Comparison of ENCODE assay signal across 18 cellular contexts in the genomic region with DNA sequence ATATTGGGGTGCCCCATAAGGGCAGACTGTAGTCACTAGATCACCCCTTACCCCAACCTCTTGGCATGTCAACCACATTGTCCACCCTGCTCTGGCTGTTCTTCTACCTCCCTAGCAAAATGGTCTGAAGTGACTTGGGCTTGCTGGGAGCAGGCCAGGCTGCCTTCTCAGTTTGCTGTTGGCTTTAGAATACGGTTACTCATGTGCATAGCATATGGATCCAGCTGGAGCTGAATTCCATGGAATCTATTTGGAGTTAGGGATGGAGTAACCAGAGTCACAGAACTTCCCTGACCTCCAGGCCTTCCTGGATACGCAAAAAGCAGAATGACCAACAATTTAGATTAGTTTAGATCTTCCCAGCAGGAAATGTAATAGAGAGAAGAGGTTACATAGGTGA. TPM values are rescaled to one million over a fixed set of nuclear protein-coding genes. Genes with fewer than 3 reads are reported as not detected.
"Had no signal": no experiment of that assay in that cellular context is flagged by ENCODE, and none has a peak within 500 bp of the region (broad histone marks: within the 10 kb centered on the region; RNA-seq: fewer than 3 reads in every experiment).

No MANE protein-coding gene starts in this region.

- H3K27me3 ChIP-seq: brain microvascular endothelial cell, esophagus muscularis mucosa, hepatocyte, sigmoid colon, stomach had no signal

- ATAC-seq: left lobe of liver had no signal

- H3K36me3 ChIP-seq: brain microvascular endothelial cell, esophagus muscularis mucosa, sigmoid colon, stomach, thoracic aorta had no signal

- H3K4me2 ChIP-seq: hepatocyte had no signal

- DNase-seq: activated B cell treated with CpG ODN at 0.5 μM for 24 hours; activated CD4-positive, alpha-beta T cell treated with anti-CD3 and anti-CD28 coated beads, Interleukin-2, amount 10 ng/mL, durations not matched to agents 7 days and 5 days; activated CD8-positive, alpha-beta memory T cell treated with anti-CD3 and anti-CD28 coated beads, Interleukin-2, amount 50 U/mL, for 48 hours; activated naive CD8-positive, alpha-beta T cell treated with anti-CD3 and anti-CD28 coated beads for 36 hours; brain microvascular endothelial cell; cortex of kidney; effector CD4-positive, alpha-beta T cell; nephron progenitor cell; occipital lobe; sigmoid colon; stimulated activated CD4-positive, alpha-beta T cell treated with anti-CD3 and anti-CD28 coated beads, Interleukin-1b, Interleukin-23, amount 100 ng/mL, for 48 hours; stomach; SW 1271 had no signal

- H3K4me3 ChIP-seq: esophagus muscularis mucosa, hepatocyte, sigmoid colon, stomach, thoracic aorta had no signal

- H3K9me3 ChIP-seq: esophagus muscularis mucosa, sigmoid colon, stomach, thoracic aorta had no signal

- H3K27ac ChIP-seq: brain microvascular endothelial cell, esophagus muscularis mucosa, hepatocyte, thoracic aorta had no signal

RNA-seq across cellular contexts. Expression of a gene that starts 25.9 kb away (rescaled TPM):
- total RNA-seq: activated B cell treated with CpG ODN at 0.5 μM for 24 hours; activated CD4-positive, alpha-beta T cell treated with anti-CD3 and anti-CD28 coated beads, Interleukin-2, amount 10 ng/mL, durations not matched to agents 7 days and 5 days; activated naive CD8-positive, alpha-beta T cell treated with anti-CD3 and anti-CD28 coated beads for 36 hours; activated T-helper 1 cell treated with anti-CD3 and anti-CD28 coated beads, Interleukin-12 subunit alpha, Interleukin-12 subunit beta, Interleukin-2, Interleukin-4 antibody, amounts not matched to agents 30 ng/mL and 10 ng/mL and 1 ng/mL, durations not matched to agents 14 hours and 24 hours and 36 hours had no signal
